ENCODE assay signal across 27 cellular contexts in the genomic region with DNA sequence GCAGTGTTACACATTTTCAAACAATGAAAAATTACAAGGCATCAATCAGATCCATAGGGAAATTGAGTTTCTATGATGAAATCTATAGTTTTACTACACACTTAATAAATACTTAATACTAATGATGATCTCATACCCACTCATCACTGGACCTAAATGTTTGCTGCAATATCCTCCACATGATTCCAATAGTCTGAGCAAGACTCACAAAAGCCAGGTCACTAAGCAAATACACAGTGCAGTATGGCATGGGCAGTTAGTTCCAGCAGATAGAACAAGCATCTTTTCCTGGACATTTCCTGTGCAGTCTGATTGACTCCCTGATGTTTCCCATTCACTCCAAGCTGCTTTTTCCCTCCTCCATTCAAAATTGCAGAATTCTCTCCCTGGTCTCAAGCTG.
"Had no signal": no experiment of that assay in that cellular context is flagged by ENCODE, and none has a peak within 500 bp of the region (broad histone marks: within the 10 kb centered on the region; RNA-seq: fewer than 3 reads in every experiment).

No MANE protein-coding gene starts in this region.

- H3K36me3 ChIP-seq: adrenal gland, ascending aorta, heart left ventricle, left lung, stomach, thyroid gland, upper lobe of right lung had no signal

- DNase-seq: activated CD4-positive, alpha-beta T cell treated with anti-CD3 and anti-CD28 coated beads for 1 hour; activated CD4-positive, alpha-beta T cell treated with anti-CD3 and anti-CD28 coated beads, Interleukin-2, amount 50 U/mL, for 1 hour; activated CD8-positive, alpha-beta T cell treated with anti-CD3 and anti-CD28 coated beads for 36 hours; activated effector memory CD4-positive, alpha-beta T cell treated with anti-CD3 and anti-CD28 coated beads, Interleukin-2, amount 50 U/mL, for 16 hours; activated naive CD4-positive, alpha-beta T cell treated with anti-CD3 and anti-CD28 coated beads for 36 hours; activated naive CD8-positive, alpha-beta T cell treated with anti-CD3 and anti-CD28 coated beads for 36 hours; activated T-cell treated with anti-CD3 and anti-CD28 coated beads, Interleukin-2, amount 50 U/mL, for 48 hours; adrenal gland; cortex of kidney; effector memory CD8-positive, alpha-beta T cell; heart left ventricle; hypothalamus; immature natural killer cell; left lung; mucosa of descending colon; right cardiac atrium; stimulated activated CD4-positive, alpha-beta T cell treated with anti-CD3 and anti-CD28 coated beads, Interleukin-15, amount 100 ng/mL, for 24 hours; stimulated activated CD4-positive, alpha-beta T cell treated with anti-CD3 and anti-CD28 coated beads, Interleukin-2, amount 100 ng/mL, for 24 hours; stimulated activated naive B cell treated with anti-CD40 and anti-IgM and Interleukin-4, amounts not matched to agents 10 μg/mL and 1 μg/mL and 100 μg/mL, for 72 hours; stomach; T-helper 17 cell; T1000; thyroid gland; upper lobe of right lung had no signal

- H3K27ac ChIP-seq: adrenal gland, ascending aorta, heart left ventricle, left lung, stomach, thyroid gland, upper lobe of right lung had no signal

- H3K4me1 ChIP-seq: adrenal gland, ascending aorta, heart left ventricle, left lung, stomach, upper lobe of right lung had no signal

- H3K27me3 ChIP-seq: adrenal gland, ascending aorta, heart left ventricle, left lung, stomach, thyroid gland, upper lobe of right lung had no signal

- H3K4me3 ChIP-seq: adrenal gland, ascending aorta, heart left ventricle, left lung, lung, mucosa of descending colon, stomach, thyroid gland, upper lobe of right lung had no signal

- ATAC-seq: activated CD8-positive, alpha-beta T cell treated with anti-CD3 and anti-CD28 coated beads for 36 hours; effector memory CD8-positive, alpha-beta T cell; heart left ventricle; left lung; mucosa of descending colon; natural killer cell treated with Interleukin-12 subunit alpha and Interleukin-12 subunit beta and Interleukin-15 and Interleukin-18, amount 100 ng/mL, for 72 hours; right cardiac atrium; stimulated activated naive B cell treated with anti-CD40 and anti-IgM and Interleukin-4, amounts not matched to agents 10 μg/mL and 1 μg/mL and 100 μg/mL, for 72 hours; T-helper 17 cell; upper lobe of right lung had no signal

- H3K9me3 ChIP-seq: adrenal gland, ascending aorta, left lung, mucosa of descending colon, stomach, thyroid gland, upper lobe of right lung had no signal
